In the genomic region with DNA sequence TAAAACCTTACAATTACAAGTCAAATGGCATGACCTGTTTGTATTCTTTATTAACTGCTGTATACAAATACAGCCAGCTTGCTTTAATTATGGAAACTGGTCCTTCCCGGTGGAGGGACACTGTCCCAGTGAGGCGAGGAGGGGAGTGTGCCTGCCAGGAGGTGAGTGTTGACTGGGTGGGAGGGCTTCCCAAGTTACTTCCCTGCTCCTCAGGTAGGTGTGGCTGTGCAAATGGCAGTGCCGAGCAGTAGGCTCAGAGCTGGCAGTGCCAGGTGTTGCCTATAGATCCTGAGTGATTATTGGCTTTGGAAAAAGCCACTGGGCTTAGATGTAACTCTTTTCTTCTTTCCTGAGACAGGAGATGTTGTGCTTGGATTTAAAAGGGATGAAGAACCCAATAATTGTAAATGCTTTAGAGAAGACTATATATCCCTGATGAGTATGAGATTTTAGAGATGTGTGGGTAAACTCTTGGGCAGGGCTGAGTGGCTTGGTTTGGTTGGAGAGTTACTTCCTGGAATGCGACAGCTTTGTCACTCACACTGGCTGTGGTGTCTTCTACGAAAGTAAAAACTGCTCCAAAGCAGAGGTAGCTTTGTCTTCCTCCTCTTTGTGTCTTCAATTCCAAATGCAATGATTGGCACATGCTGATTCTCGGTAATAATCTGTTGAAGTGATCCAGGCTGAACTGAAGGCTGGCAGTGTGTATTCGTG, we compare ENCODE assay signal across 14 cellular contexts. TPM values are rescaled to one million over a fixed set of nuclear protein-coding genes. Genes with fewer than 3 reads are reported as not detected.
DNase-seq lines count a peak whose midpoint lies in the region; ATAC-seq, FAIRE-seq and TF ChIP-seq lines count a peak whose summit lies in the region.
"Had no signal": no experiment of that assay in that cellular context is flagged by ENCODE, and none has a peak within 500 bp of the region (broad histone marks: within the 10 kb centered on the region; RNA-seq: fewer than 3 reads in every experiment).

No MANE protein-coding gene starts in this region.

- H3K27me3 ChIP-seq in breast epithelium (no peaks in the 10 kb centered on the region), upper lobe of left lung (no peaks in the 10 kb centered on the region)

- H3K9me3 Mint-ChIP-seq in MCF 10A (ENCODE audit: unreplicated experiment), result no peaks in the 10 kb centered on the region
- H3K9me3 Mint-ChIP-seq in dendritic cell treated with granulocyte-macrophage colony-stimulating factor and Interleukin-4, amounts not matched to agents 40 ng/mL and 50 ng/mL, for 4 days, result no peaks in the 10 kb centered on the region
- no peaks in the 10 kb centered on the region for H3K9me3 Mint-ChIP-seq in natural killer cell treated with Interleukin-12 subunit alpha and Interleukin-12 subunit beta and Interleukin-15 and Interleukin-18, amount 100 ng/mL, for 72 hours
- H3K9me3 Mint-ChIP-seq: activated T-cell treated with anti-CD3 and anti-CD28 coated beads, Interleukin-2, amount 50 U/mL, for 4 hours; WTC11 had no signal

- TF ChIP-seq POLR2A in breast epithelium (IDR thresholded peaks at IDR 0.05), result no peak
- TF ChIP-seq POLR2A in upper lobe of left lung (IDR thresholded peaks at IDR 0.05), result no peak

- H3K4me1 ChIP-seq in breast epithelium (no peaks in the 10 kb centered on the region), upper lobe of left lung (peaks cover 13 to 33% (median 21%) of the 10 kb centered on the region in 4 donors)

- peaks cover under 1% of the 10 kb centered on the region for H3K4me1 Mint-ChIP-seq in MCF 10A (ENCODE audit: insufficient read depth, unreplicated experiment)
- H3K4me1 Mint-ChIP-seq in dendritic cell treated with granulocyte-macrophage colony-stimulating factor and Interleukin-4, amounts not matched to agents 40 ng/mL and 50 ng/mL, for 4 days (ENCODE audit: low read depth), result peaks cover 29% of the 10 kb centered on the region
- peaks cover 28 to 30% of the 10 kb centered on the region in 2 donors for H3K4me1 Mint-ChIP-seq in natural killer cell treated with Interleukin-12 subunit alpha and Interleukin-12 subunit beta and Interleukin-15 and Interleukin-18, amount 100 ng/mL, for 72 hours (ENCODE audit: low read depth in 2 of 2)

- H3K36me3 Mint-ChIP-seq in MCF 10A (ENCODE audit: insufficient read depth, unreplicated experiment), result no peaks in the 10 kb centered on the region
- no peaks in the 10 kb centered on the region for H3K36me3 Mint-ChIP-seq in dendritic cell treated with granulocyte-macrophage colony-stimulating factor and Interleukin-4, amounts not matched to agents 40 ng/mL and 50 ng/mL, for 4 days (ENCODE audit: low read depth)
- H3K36me3 Mint-ChIP-seq in natural killer cell treated with Interleukin-12 subunit alpha and Interleukin-12 subunit beta and Interleukin-15 and Interleukin-18, amount 100 ng/mL, for 72 hours, result no peaks in the 10 kb centered on the region
- H3K36me3 Mint-ChIP-seq: WTC11 had no signal

- H3K4me3 ChIP-seq in breast epithelium (no peak overlapping the region), upper lobe of left lung (no peak overlapping the region)

- no peak for TF ChIP-seq EP300 in upper lobe of left lung (IDR thresholded peaks at IDR 0.05)

- 59 to 67% methylated on average over 7 of the region's 7 CpGs for WGBS in upper lobe of left lung, 2 donors

- FAIRE-seq in frontal cortex (lab: Jason Lieb, UNC), result no peak

- intact Hi-C loops in breast epithelium (cut with DNase I; ENCODE audit: low total_unique reads) (no loop called here), MCF 10A (cut with micrococcal nuclease) (no loop called here)
- intact Hi-C loops in dendritic cell treated with granulocyte-macrophage colony-stimulating factor and Interleukin-4, amounts not matched to agents 40 ng/mL and 50 ng/mL, for 4 days (cut with micrococcal nuclease), result no loop called here

- H3K9me3 ChIP-seq in breast epithelium (no peaks in the 10 kb centered on the region), upper lobe of left lung (no peaks in the 10 kb centered on the region)

- TF ChIP-seq CTCF in breast epithelium (IDR thresholded peaks at IDR 0.05), result no peak
- TF ChIP-seq CTCF in MCF 10A (IDR thresholded peaks at IDR 0.05; ENCODE audit: unreplicated experiment), result no peak
- no peak for TF ChIP-seq CTCF in upper lobe of left lung (IDR thresholded peaks at IDR 0.05)

- DNase-seq in breast epithelium (ENCODE audit: low spot score in 2 of 2) (no peak), MCF 10A (ENCODE audit: unreplicated experiment) (no peak), upper lobe of left lung (no peak), frontal cortex (ENCODE audit: low spot score in 2 of 2) (no peak)
- no peak for DNase-seq in natural killer cell treated with Interleukin-12 subunit alpha and Interleukin-12 subunit beta and Interleukin-15 and Interleukin-18, amount 100 ng/mL, for 72 hours (ENCODE audit: low spot score)
- no peak for DNase-seq in activated effector memory CD4-positive, alpha-beta T cell treated with anti-CD3 and anti-CD28 coated beads, Interleukin-2, amount 50 U/mL, for 16 hours
- DNase-seq: activated T-cell treated with anti-CD3 and anti-CD28 coated beads, Interleukin-2, amount 50 U/mL, for 4 hours; DMS153; Karpas-422; NCI-H2081 treated with DMSO at 0.1 percent for 48 hours; SHP77 treated with DMSO at 0.1 percent for 48 hours had no signal

- CTCF ChIA-PET in MCF 10A (lab: Yijun Ruan, JAX), result interaction anchor here (0.6 to 5.8 kb wide), 13 partner anchors 9 to 135 kb away, joined by 3 to 119 read pairs (median 6); a partner anchor contains a TSS

- BruUV-seq in MCF 10A (replicated peaks; lab: Mats Ljungman, UMichigan), result no TSS peak

- H3K36me3 ChIP-seq in breast epithelium, result no peaks in the 10 kb centered on the region
- no peaks in the 10 kb centered on the region for H3K36me3 ChIP-seq in upper lobe of left lung

- H3K4me3 Mint-ChIP-seq in MCF 10A (ENCODE audit: unreplicated experiment), result no peak overlapping the region
- peak overlapping the region; percentile 26 for H3K4me3 Mint-ChIP-seq in dendritic cell treated with granulocyte-macrophage colony-stimulating factor and Interleukin-4, amounts not matched to agents 40 ng/mL and 50 ng/mL, for 4 days
- H3K4me3 Mint-ChIP-seq in natural killer cell treated with Interleukin-12 subunit alpha and Interleukin-12 subunit beta and Interleukin-15 and Interleukin-18, amount 100 ng/mL, for 72 hours, result peak overlapping the region; percentile 27
- H3K4me3 Mint-ChIP-seq: activated T-cell treated with anti-CD3 and anti-CD28 coated beads, Interleukin-2, amount 50 U/mL, for 4 hours; WTC11 had no signal

- H3K27me3 Mint-ChIP-seq in MCF 10A (ENCODE audit: insufficient read depth, unreplicated experiment), result no peaks in the 10 kb centered on the region
- no peaks in the 10 kb centered on the region for H3K27me3 Mint-ChIP-seq in dendritic cell treated with granulocyte-macrophage colony-stimulating factor and Interleukin-4, amounts not matched to agents 40 ng/mL and 50 ng/mL, for 4 days
- no peaks in the 10 kb centered on the region for H3K27me3 Mint-ChIP-seq in natural killer cell treated with Interleukin-12 subunit alpha and Interleukin-12 subunit beta and Interleukin-15 and Interleukin-18, amount 100 ng/mL, for 72 hours

- H3K27ac ChIP-seq in breast epithelium (peak overlapping the region; percentile 2 to 10), upper lobe of left lung (peak overlapping the region; percentile 24 to 70 (median 54))

- H3K27ac Mint-ChIP-seq in MCF 10A (ENCODE audit: low read depth, unreplicated experiment), result no peak overlapping the region
- H3K27ac Mint-ChIP-seq in dendritic cell treated with granulocyte-macrophage colony-stimulating factor and Interleukin-4, amounts not matched to agents 40 ng/mL and 50 ng/mL, for 4 days, result peak overlapping the region; percentile 90
- peak overlapping the region; percentile 25 to 75 for H3K27ac Mint-ChIP-seq in natural killer cell treated with Interleukin-12 subunit alpha and Interleukin-12 subunit beta and Interleukin-15 and Interleukin-18, amount 100 ng/mL, for 72 hours
- H3K27ac Mint-ChIP-seq: WTC11 had no signal

- POLR2A ChIA-PET in MCF 10A (lab: Yijun Ruan, JAX), result interaction anchor here (0.5 to 1.9 kb wide), 5 partner anchors 43 to 132 kb away, joined by 3 to 6 read pairs (median 3); a partner anchor contains a TSS

- peak; percentile 43 to 57 for ATAC-seq in natural killer cell treated with Interleukin-12 subunit alpha and Interleukin-12 subunit beta and Interleukin-15 and Interleukin-18, amount 100 ng/mL, for 72 hours
- ATAC-seq in upper lobe of left lung (ENCODE audit: low FRiP score in 2 of 2) (peak in 1 of 2 donors; percentile 20), GM19463 (IDR thresholded peaks at IDR 0.05; ENCODE audit: unreplicated experiment) (no peak)
- ATAC-seq: activated T-cell treated with anti-CD3 and anti-CD28 coated beads, Interleukin-2, amount 50 U/mL, for 4 hours; WTC11 had no signal

RNA-seq across cellular contexts. Expression of a gene that starts 43.7 kb away (rescaled TPM):
- total RNA-seq in breast epithelium (100 to 1,000 TPM in 1 of 3 donors, 10 to 100 TPM in 2; 42.1 to 106 (median 72.8) TPM), MCF 10A (2022) (41.4 and 59.2 TPM in 2 replicates), upper lobe of left lung (10 to 100 TPM; 22.0 to 99.9 (median 78.5) TPM), frontal cortex (9.8 TPM)
- total RNA-seq in natural killer cell treated with Interleukin-12 subunit alpha and Interleukin-12 subunit beta and Interleukin-15 and Interleukin-18, amount 100 ng/mL, for 72 hours, result 100 to 1,000 TPM; 109 to 408 TPM

RNA-seq across cellular contexts. Expression of a gene that starts 47.7 kb away (rescaled TPM):
- 100 to 1,000 TPM in 2 of 3 donors, 10 to 100 TPM in 1; 82.8 to 205 (median 109) TPM for total RNA-seq in breast epithelium
- total RNA-seq in MCF 10A (2022), result 3.4 and 3.8 TPM in 2 replicates
- 10 to 100 TPM; 14.7 to 17.4 TPM for total RNA-seq in natural killer cell treated with Interleukin-12 subunit alpha and Interleukin-12 subunit beta and Interleukin-15 and Interleukin-18, amount 100 ng/mL, for 72 hours
- total RNA-seq in upper lobe of left lung, result 100 to 1,000 TPM in 1 of 6 donors, 10 to 100 TPM in 5; 42.4 to 104 (median 60.9) TPM
- 312 TPM for total RNA-seq in frontal cortex
